ENCODE assay signal across 13 cellular contexts in genomic region chr9:15304620-15305019, GRCh38. TPM values are rescaled to one million over a fixed set of nuclear protein-coding genes. Genes with fewer than 3 reads are reported as not detected.
DNase-seq lines count a peak whose midpoint lies in the region; ATAC-seq and TF ChIP-seq lines count a peak whose summit lies in the region.
"Had no signal": no experiment of that assay in that cellular context is flagged by ENCODE, and none has a peak within 500 bp of the region (broad histone marks: within the 10 kb centered on the region; RNA-seq: fewer than 3 reads in every experiment).

No MANE protein-coding gene starts in this region.

- peak overlapping the region; percentile 99 for H3K4me3 Mint-ChIP-seq in activated T-cell treated with anti-CD3 and anti-CD28 coated beads, Interleukin-2, amount 50 U/mL, for 24 hours
- peak overlapping the region; percentile 96 to 99 (median 97) for H3K4me3 Mint-ChIP-seq in T-cell
- H3K4me3 Mint-ChIP-seq in stimulated activated effector memory CD8-positive, alpha-beta T cell treated with anti-CD3 and anti-CD28 coated beads, Interleukin-12 subunit alpha, Interleukin-12 subunit beta, amount 100 ng/mL, for 72 hours: peak overlapping the region; percentile 95

- peaks cover 4% of the 10 kb centered on the region for H3K9me3 Mint-ChIP-seq in activated T-cell treated with anti-CD3 and anti-CD28 coated beads, Interleukin-2, amount 50 U/mL, for 24 hours
- no peaks in the 10 kb centered on the region for H3K9me3 Mint-ChIP-seq in T-cell
- no peaks in the 10 kb centered on the region for H3K9me3 Mint-ChIP-seq in stimulated activated effector memory CD8-positive, alpha-beta T cell treated with anti-CD3 and anti-CD28 coated beads, Interleukin-12 subunit alpha, Interleukin-12 subunit beta, amount 100 ng/mL, for 72 hours

- H3K4me2 ChIP-seq in smooth muscle cell: no peak overlapping the region

- 64% methylated on average over 1 of the region's 1 CpG for WGBS in smooth muscle cell (ENCODE audit: low lambda C conversion rate)

- H3K4me1 Mint-ChIP-seq in activated T-cell treated with anti-CD3 and anti-CD28 coated beads, Interleukin-2, amount 50 U/mL, for 24 hours (ENCODE audit: low read depth): peaks cover 61% of the 10 kb centered on the region
- H3K4me1 Mint-ChIP-seq in T-cell: peaks cover 56 to 63% (median 60%) of the 10 kb centered on the region in 3 donors
- H3K4me1 Mint-ChIP-seq in stimulated activated effector memory CD8-positive, alpha-beta T cell treated with anti-CD3 and anti-CD28 coated beads, Interleukin-12 subunit alpha, Interleukin-12 subunit beta, amount 100 ng/mL, for 72 hours: peaks cover 49% of the 10 kb centered on the region

- no peak for TF ChIP-seq CTCF in smooth muscle cell (IDR thresholded peaks at IDR 0.05; ENCODE audit: borderline replicate concordance, insufficient read depth, poor library complexity, severe bottlenecking)

- peaks cover 27% of the 10 kb centered on the region for H3K36me3 Mint-ChIP-seq in activated T-cell treated with anti-CD3 and anti-CD28 coated beads, Interleukin-2, amount 50 U/mL, for 24 hours (ENCODE audit: low read depth)
- H3K36me3 Mint-ChIP-seq in T-cell: peaks cover 4% of the 10 kb centered on the region
- peaks cover 13% of the 10 kb centered on the region for H3K36me3 Mint-ChIP-seq in stimulated activated effector memory CD8-positive, alpha-beta T cell treated with anti-CD3 and anti-CD28 coated beads, Interleukin-12 subunit alpha, Interleukin-12 subunit beta, amount 100 ng/mL, for 72 hours

- POLR2A ChIA-PET in T-cell (lab: Charles Lee): interaction anchor here in 1 of 2 donors (0.6 kb wide), 1 partner anchor 393 kb away, joined by 6 read pairs; no protein-coding TSS in a partner anchor

- no peak overlapping the region for H3K4me3 ChIP-seq in smooth muscle cell
- H3K4me3 ChIP-seq: mucosa of descending colon had no signal

- no peak for DNase-seq in activated T-cell treated with anti-CD3 and anti-CD28 coated beads, Interleukin-2, amount 50 U/mL, for 24 hours
- no peak for DNase-seq in activated T-cell treated with anti-CD3 and anti-CD28 coated beads for 4 hours
- no peak for DNase-seq in T-cell
- DNase-seq in stimulated activated effector memory CD8-positive, alpha-beta T cell treated with anti-CD3 and anti-CD28 coated beads, Interleukin-12 subunit alpha, Interleukin-12 subunit beta, amount 100 ng/mL, for 72 hours (ENCODE audit: low spot score in 2 of 2): no peak
- DNase-seq in activated CD4-positive, CD25-positive, alpha-beta regulatory T cell treated with anti-CD3 and anti-CD28 coated beads, Interleukin-2, amount 50 U/mL, for 72 hours: no peak
- no peak for DNase-seq in smooth muscle cell (lab: John Stamatoyannopoulos, UW; ENCODE audit: unreplicated experiment)
- no peak for DNase-seq in caudate nucleus (lab: John Stamatoyannopoulos, UW)
- DNase-seq: activated CD8-positive, alpha-beta memory T cell treated with anti-CD3 and anti-CD28 coated beads for 24 hours; mucosa of descending colon; NCI-H1436 treated with DMSO at 0.1 percent for 48 hours; substantia nigra had no signal

- H3K9ac ChIP-seq in smooth muscle cell (ENCODE audit: low read depth): no peak overlapping the region

- H4K20me1 ChIP-seq in smooth muscle cell (ENCODE audit: low read depth): no peaks in the 10 kb centered on the region

- H3K27me3 Mint-ChIP-seq in activated T-cell treated with anti-CD3 and anti-CD28 coated beads, Interleukin-2, amount 50 U/mL, for 24 hours: no peaks in the 10 kb centered on the region
- H3K27me3 Mint-ChIP-seq in T-cell: no peaks in the 10 kb centered on the region

- no peaks in the 10 kb centered on the region for H3K9me3 ChIP-seq in smooth muscle cell (replicated peaks; ENCODE audit: low read depth)
- H3K9me3 ChIP-seq: mucosa of descending colon had no signal

- no peak overlapping the region for H3K27ac ChIP-seq in smooth muscle cell (ENCODE audit: low read depth)
- H3K27ac ChIP-seq in caudate nucleus (ENCODE audit: low read depth, low read length): no peak overlapping the region
- H3K27ac ChIP-seq: RWPE1 had no signal

- H3K36me3 ChIP-seq in smooth muscle cell (ENCODE audit: low read depth): no peaks in the 10 kb centered on the region

- CTCF ChIA-PET in T-cell (lab: Charles Lee): interaction anchor here (0.5 to 1.3 kb wide), 5 partner anchors 15 to 247 kb away, joined by 3 to 6 read pairs (median 4); no protein-coding TSS in a partner anchor

- no peak overlapping the region for H2AFZ ChIP-seq in smooth muscle cell (ENCODE audit: low read depth)

- H3F3A ChIP-seq in smooth muscle cell (ENCODE audit: low read depth): peaks cover 5% of the 10 kb centered on the region

- ATAC-seq in HG02623 (IDR thresholded peaks at IDR 0.05; ENCODE audit: unreplicated experiment) (peak; percentile 31), T-cell (replicated peaks in 1 of 4) (no peak)
- no peak for ATAC-seq in stimulated activated effector memory CD8-positive, alpha-beta T cell treated with anti-CD3 and anti-CD28 coated beads, Interleukin-12 subunit alpha, Interleukin-12 subunit beta, amount 100 ng/mL, for 72 hours
- ATAC-seq: mucosa of descending colon had no signal

- peaks cover 25% of the 10 kb centered on the region for H3K79me2 ChIP-seq in smooth muscle cell (ENCODE audit: low read depth)

- no peaks in the 10 kb centered on the region for H3K4me1 ChIP-seq in smooth muscle cell (ENCODE audit: low read depth)

- H3K27ac Mint-ChIP-seq in activated T-cell treated with anti-CD3 and anti-CD28 coated beads, Interleukin-2, amount 50 U/mL, for 24 hours: peak overlapping the region; percentile 7
- peak overlapping the region; percentile 93 to 97 for H3K27ac Mint-ChIP-seq in T-cell
- H3K27ac Mint-ChIP-seq in stimulated activated effector memory CD8-positive, alpha-beta T cell treated with anti-CD3 and anti-CD28 coated beads, Interleukin-12 subunit alpha, Interleukin-12 subunit beta, amount 100 ng/mL, for 72 hours: no peak overlapping the region

- H3K27me3 ChIP-seq in smooth muscle cell (ENCODE audit: low read depth): no peaks in the 10 kb centered on the region

RNA-seq across cellular contexts. Expression of gene TTC39B, which starts 2.4 kb away (rescaled TPM):
- total RNA-seq in T-cell (10 to 100 TPM; 32.4 to 54.6 (median 35.6) TPM), smooth muscle cell (12.1 and 13.3 TPM in 2 replicates)
- 3.5 and 3.8 TPM in 2 replicates for polyA plus RNA-seq in smooth muscle cell
